13 cellular contexts compared by ENCODE assay signal in genomic region chr6:52538921-52539354, GRCh38. TPM values are rescaled to one million over a fixed set of nuclear protein-coding genes. Genes with fewer than 3 reads are reported as not detected.
DNase-seq lines count a peak whose midpoint lies in the region; ATAC-seq and TF ChIP-seq lines count a peak whose summit lies in the region.
"Had no signal": no experiment of that assay in that cellular context is flagged by ENCODE, and none has a peak within 500 bp of the region (broad histone marks: within the 10 kb centered on the region; RNA-seq: fewer than 3 reads in every experiment).

No MANE protein-coding gene starts in this region.

- H4K20me1 ChIP-seq in GM23248 (ENCODE audit: insufficient read depth): no peaks in the 10 kb centered on the region

- H3K79me2 ChIP-seq in GM23248 (ENCODE audit: insufficient read depth): peaks cover 86% of the 10 kb centered on the region

- DNase-seq in A172 (ENCODE audit: low spot score) (peak; percentile 74), GM23248 (peak; percentile 86), RPMI7951 (ENCODE audit: low read depth) (peak; percentile 81), fibroblast of villous mesenchyme (ENCODE audit: low read depth) (peak; percentile 66), lower lobe of right lung (no peak), NCI-H187 treated with DMSO at 0.1 percent for 48 hours (lab: John Stamatoyannopoulos, UW) (no peak)
- DNase-seq in stimulated activated CD4-positive, alpha-beta T cell treated with anti-CD3 and anti-CD28 coated beads, Interleukin-4, amount 100 ng/mL, for 24 hours: no peak
- DNase-seq: activated B cell treated with CpG ODN at 0.5 μM for 24 hours; activated naive CD4-positive, alpha-beta T cell; dorsolateral prefrontal cortex; naive B cell; stimulated activated CD4-positive, alpha-beta T cell treated with anti-CD3 and anti-CD28 coated beads, Interleukin-15, amount 100 ng/mL, for 24 hours had no signal

- H3K27ac ChIP-seq in GM23248 (peak overlapping the region; percentile 87), lower lobe of right lung (no peak overlapping the region)

- intact Hi-C loops in lower lobe of right lung (cut with DNase I): no loop called here

- WGBS in GM23248 (ENCODE audit: low coverage in 1 of 2, low lambda C conversion rate in 2 of 2, missing lambda C conversion rate in 2 of 2), 2 experiments: 1 to 5% methylated on average over 5 of the region's 5 CpGs

- no peak for TF ChIP-seq CTCF in fibroblast of villous mesenchyme (IDR thresholded peaks at IDR 0.05; ENCODE audit: insufficient read depth, low read depth, low read length)
- no peak for TF ChIP-seq CTCF in lower lobe of right lung (IDR thresholded peaks at IDR 0.05)

- peak overlapping the region; percentile 77 for H3K4me2 ChIP-seq in GM23248 (ENCODE audit: unreplicated experiment)

- in situ Hi-C loops in GM23248 (cut with MboI): no loop called here

- H3K9me2 ChIP-seq in GM23248 (ENCODE audit: insufficient read depth): no peaks in the 10 kb centered on the region

- no peak for ATAC-seq in HG03097 (IDR thresholded peaks at IDR 0.05; ENCODE audit: low FRiP score, unreplicated experiment)
- ATAC-seq in lower lobe of right lung: no peak

- H3K36me3 ChIP-seq in GM23248 (ENCODE audit: low read depth) (peaks cover 2% of the 10 kb centered on the region; the same call in 1 of the 2 replicates), lower lobe of right lung (peaks cover 10% of the 10 kb centered on the region)

- H3K4me3 ChIP-seq in GM23248: peak overlapping the region; percentile 32
- H3K4me3 ChIP-seq in fibroblast of villous mesenchyme (ENCODE audit: low read depth, low read length): no peak overlapping the region
- H3K4me3 ChIP-seq in lower lobe of right lung: no peak overlapping the region
- H3K4me3 ChIP-seq: dorsolateral prefrontal cortex had no signal

- peaks cover 97% of the 10 kb centered on the region for H3F3A ChIP-seq in GM23248 (ENCODE audit: insufficient read depth)

- H3K27me3 ChIP-seq in GM23248 (replicated peaks; ENCODE audit: insufficient read depth): no peaks in the 10 kb centered on the region
- H3K27me3 ChIP-seq in lower lobe of right lung (ENCODE audit: low read depth): no peaks in the 10 kb centered on the region
- H3K27me3 ChIP-seq: dorsolateral prefrontal cortex had no signal

- no peak overlapping the region for H2AFZ ChIP-seq in GM23248

- no peaks in the 10 kb centered on the region for H3K9me3 ChIP-seq in GM23248 (ENCODE audit: low read depth)
- H3K9me3 ChIP-seq in lower lobe of right lung: no peaks in the 10 kb centered on the region

- H3K9ac ChIP-seq in GM23248: peak overlapping the region; percentile 58

- H3K4me1 ChIP-seq in GM23248 (ENCODE audit: insufficient read depth) (peaks cover 89% of the 10 kb centered on the region), lower lobe of right lung (peaks cover 43% of the 10 kb centered on the region)

RNA-seq across cellular contexts. Expression of gene TRAM2, which starts 37.9 kb away (rescaled TPM):
- total RNA-seq in A172 (2014; rRNA removed; shearing (Covaris generic)): 91.1 and 104 TPM in 2 replicates
- 174 and 182 TPM in 2 replicates for total RNA-seq in GM23248 (2014; rRNA removed; shearing (Covaris generic))
- 141 and 145 TPM in 2 replicates for polyA plus RNA-seq in GM23248 (2016; fragmentation: Nextera tagmentation; extraction: Ambion mirVana)
- total RNA-seq in RPMI7951 (2014; rRNA removed; shearing (Covaris generic)): 56.2 and 58.0 TPM in 2 replicates
- 159 and 196 TPM in 2 replicates for total RNA-seq in fibroblast of villous mesenchyme
- total RNA-seq in lower lobe of right lung: 21.9 TPM

Comparison
In these comparisons a context has a peak if more than half of its experiments do, and no peak if none do; other contexts are left out.
1. DNase-seq: peak in A172 (single experiment), GM23248 (single experiment), RPMI7951 (single experiment) and fibroblast of villous mesenchyme (single experiment); none in stimulated activated CD4-positive, alpha-beta T cell treated with anti-CD3 and anti-CD28 coated beads, Interleukin-4, amount 100 ng/mL, for 24 hours (single experiment), lower lobe of right lung (single experiment) and NCI-H187 treated with DMSO at 0.1 percent for 48 hours (single experiment).